In the genomic region with DNA sequence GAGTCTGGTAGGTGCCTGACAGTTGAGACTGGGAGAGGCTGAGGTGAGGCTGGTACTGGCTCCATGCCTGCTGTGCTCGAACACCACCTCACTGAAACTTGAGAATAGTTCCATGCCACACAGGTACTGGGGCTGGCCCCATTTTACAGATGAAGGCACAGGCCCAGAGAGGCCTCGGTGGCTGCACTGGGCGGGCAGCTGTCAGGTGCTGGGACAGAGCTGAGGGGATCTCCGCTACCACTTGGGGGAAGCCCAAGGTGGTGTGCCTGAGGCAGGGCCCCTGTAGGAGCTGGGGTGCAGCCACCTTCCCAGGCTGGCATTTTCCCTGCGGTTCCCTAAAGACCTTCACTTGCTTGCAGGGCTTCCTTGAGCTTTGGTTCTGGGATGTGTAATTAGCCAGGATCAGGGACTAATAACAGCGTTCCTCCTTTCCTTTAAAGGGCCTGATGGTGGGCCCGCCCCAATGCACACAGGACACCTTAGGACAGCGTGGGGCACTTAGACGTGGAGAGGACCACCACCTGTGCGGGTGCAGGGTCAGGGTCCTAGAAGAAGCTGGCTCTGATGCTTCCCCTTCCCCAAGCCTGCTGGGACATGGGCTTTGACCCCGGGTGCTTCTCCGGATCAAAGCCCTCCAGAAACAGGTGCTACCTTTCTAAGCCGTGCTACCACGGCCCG, we compare ENCODE assay signal across 15 cellular contexts. TPM values are rescaled to one million over a fixed set of nuclear protein-coding genes. Genes with fewer than 3 reads are reported as not detected.
DNase-seq lines count a peak whose midpoint lies in the region; ATAC-seq and TF ChIP-seq lines count a peak whose summit lies in the region.
"Had no signal": no experiment of that assay in that cellular context is flagged by ENCODE, and none has a peak within 500 bp of the region (broad histone marks: within the 10 kb centered on the region; RNA-seq: fewer than 3 reads in every experiment).

No MANE protein-coding gene starts in this region.

- no peak for DNase-seq in activated B cell treated with CpG ODN at 0.5 μM for 24 hours
- no peak for DNase-seq in activated CD4-positive, alpha-beta memory T cell treated with anti-CD3 and anti-CD28 coated beads, Interleukin-2, amount 10 ng/mL, durations not matched to agents 7 days and 5 days
- no peak for DNase-seq in NCI-H2081 (lab: John Stamatoyannopoulos, UW)
- DNase-seq in midbrain (lab: John Stamatoyannopoulos, UW) = no peak
- DNase-seq in DMS153 treated with DMSO at 0.1 percent for 48 hours (lab: John Stamatoyannopoulos, UW; ENCODE audit: unreplicated experiment) = no peak
- DNase-seq: cortex of kidney, naive B cell, NCI-H1417, NCI-H510A, retina, T-helper 1 cell had no signal

- no peaks in the 10 kb centered on the region for H3K9me3 Mint-ChIP-seq in activated B cell treated with CpG ODN at 0.5 μM for 24 hours
- H3K9me3 Mint-ChIP-seq in stimulated activated memory B cell treated with anti-CD40 and anti-IgM and Interleukin-4, amounts not matched to agents 10 μg/mL and 1 μg/mL and 100 μg/mL, for 72 hours = no peaks in the 10 kb centered on the region
- no peaks in the 10 kb centered on the region for H3K9me3 Mint-ChIP-seq in activated CD4-positive, alpha-beta memory T cell treated with anti-CD3 and anti-CD28 coated beads, Interleukin-2, amount 10 ng/mL, durations not matched to agents 7 days and 5 days
- H3K9me3 Mint-ChIP-seq: IgD-negative memory B cell, naive B cell had no signal

- H3K27ac Mint-ChIP-seq in activated B cell treated with CpG ODN at 0.5 μM for 24 hours = no peak overlapping the region
- H3K27ac Mint-ChIP-seq in stimulated activated memory B cell treated with anti-CD40 and anti-IgM and Interleukin-4, amounts not matched to agents 10 μg/mL and 1 μg/mL and 100 μg/mL, for 72 hours = peak overlapping the region; percentile 62
- H3K27ac Mint-ChIP-seq in activated CD4-positive, alpha-beta memory T cell treated with anti-CD3 and anti-CD28 coated beads, Interleukin-2, amount 10 ng/mL, durations not matched to agents 7 days and 5 days = no peak overlapping the region
- H3K27ac Mint-ChIP-seq: IgD-negative memory B cell had no signal

- no peak overlapping the region for H3K4me3 Mint-ChIP-seq in activated B cell treated with CpG ODN at 0.5 μM for 24 hours
- H3K4me3 Mint-ChIP-seq in stimulated activated memory B cell treated with anti-CD40 and anti-IgM and Interleukin-4, amounts not matched to agents 10 μg/mL and 1 μg/mL and 100 μg/mL, for 72 hours = no peak overlapping the region
- H3K4me3 Mint-ChIP-seq in activated CD4-positive, alpha-beta memory T cell treated with anti-CD3 and anti-CD28 coated beads, Interleukin-2, amount 10 ng/mL, durations not matched to agents 7 days and 5 days = no peak overlapping the region
- H3K4me3 Mint-ChIP-seq: IgD-negative memory B cell, naive B cell had no signal

- H3K27ac ChIP-seq in BLaER1 treated with 17β-estradiol and CSF1 and Interleukin-3, amounts not matched to agents 10 nM and 100 nM = 0 out of 22 replicates have a peak overlapping the region, but pooled peaks of 1 of the 11 experiments have one; percentile 42
- H3K27ac ChIP-seq in layer of hippocampus (ENCODE audit: low read depth, low read length) = peak overlapping the region; percentile 95

- peak; percentile 65 for ATAC-seq in activated B cell treated with CpG ODN at 0.5 μM for 24 hours (ENCODE audit: low read depth)
- peak; percentile 67 for ATAC-seq in stimulated activated memory B cell treated with anti-CD40 and anti-IgM and Interleukin-4, amounts not matched to agents 10 μg/mL and 1 μg/mL and 100 μg/mL, for 72 hours

- POLR2A ChIA-PET in activated B cell treated with CpG ODN at 0.5 μM for 24 hours (lab: Charles Lee) = no interaction called here
- POLR2A ChIA-PET in activated CD4-positive, alpha-beta memory T cell treated with anti-CD3 and anti-CD28 coated beads, Interleukin-2, amount 10 ng/mL, durations not matched to agents 7 days and 5 days (lab: Charles Lee) = interaction anchor here (0.9 to 1.1 kb wide), 2 partner anchors 12 to 14 kb away, joined by 3 read pairs; no protein-coding TSS in a partner anchor

- H3K27me3 ChIP-seq in BLaER1 treated with 17β-estradiol and CSF1 and Interleukin-3, amounts not matched to agents 10 nM and 100 nM = no peaks in the 10 kb centered on the region
- no peaks in the 10 kb centered on the region for H3K27me3 ChIP-seq in layer of hippocampus (ENCODE audit: control insufficient read depth, insufficient read depth, low read length)

- intact Hi-C loops in activated B cell treated with CpG ODN at 0.5 μM for 24 hours (cut with micrococcal nuclease) = no loop called here

- peaks cover 0 to 38% (median 27%) of the 10 kb centered on the region in 10 experiments; a peak in 13 of 20 replicates for H3K4me1 ChIP-seq in BLaER1 treated with 17β-estradiol and CSF1 and Interleukin-3, amounts not matched to agents 10 nM and 100 nM

- no peaks in the 10 kb centered on the region for H3K4me1 Mint-ChIP-seq in activated B cell treated with CpG ODN at 0.5 μM for 24 hours
- H3K4me1 Mint-ChIP-seq in stimulated activated memory B cell treated with anti-CD40 and anti-IgM and Interleukin-4, amounts not matched to agents 10 μg/mL and 1 μg/mL and 100 μg/mL, for 72 hours = peaks cover 10% of the 10 kb centered on the region
- H3K4me1 Mint-ChIP-seq in activated CD4-positive, alpha-beta memory T cell treated with anti-CD3 and anti-CD28 coated beads, Interleukin-2, amount 10 ng/mL, durations not matched to agents 7 days and 5 days = no peaks in the 10 kb centered on the region
- H3K4me1 Mint-ChIP-seq: IgD-negative memory B cell had no signal

- H3K36me3 ChIP-seq in BLaER1 treated with 17β-estradiol and CSF1 and Interleukin-3, amounts not matched to agents 10 nM and 100 nM = peaks cover 97 to 100% (median 100%) of the 10 kb centered on the region in 11 experiments

- H3K9me3 ChIP-seq in BLaER1 treated with 17β-estradiol and CSF1 and Interleukin-3, amounts not matched to agents 10 nM and 100 nM (replicated peaks in 1 of 11) = no peaks in the 10 kb centered on the region

- H3K4me2 ChIP-seq in BLaER1 treated with 17β-estradiol and CSF1 and Interleukin-3, amounts not matched to agents 10 nM and 100 nM = peak overlapping the region in 8 of 11 experiments; percentile 5 to 76 (median 60); a peak in 9 of 22 replicates

- no peak for TF ChIP-seq CTCF in activated B cell treated with CpG ODN at 0.5 μM for 24 hours (IDR thresholded peaks at IDR 0.05)

- no peaks in the 10 kb centered on the region for H3K27me3 Mint-ChIP-seq in activated B cell treated with CpG ODN at 0.5 μM for 24 hours
- H3K27me3 Mint-ChIP-seq in stimulated activated memory B cell treated with anti-CD40 and anti-IgM and Interleukin-4, amounts not matched to agents 10 μg/mL and 1 μg/mL and 100 μg/mL, for 72 hours = no peaks in the 10 kb centered on the region
- H3K27me3 Mint-ChIP-seq in activated CD4-positive, alpha-beta memory T cell treated with anti-CD3 and anti-CD28 coated beads, Interleukin-2, amount 10 ng/mL, durations not matched to agents 7 days and 5 days = no peaks in the 10 kb centered on the region
- H3K27me3 Mint-ChIP-seq: IgD-negative memory B cell, naive B cell had no signal

- H4K20me1 ChIP-seq in BLaER1 treated with 17β-estradiol and CSF1 and Interleukin-3, amounts not matched to agents 10 nM and 100 nM = peaks cover 0 to 89% (median 15%) of the 10 kb centered on the region in 11 experiments; a peak in 10 of 22 replicates

- H3K4me3 ChIP-seq in BLaER1 treated with 17β-estradiol and CSF1 and Interleukin-3, amounts not matched to agents 10 nM and 100 nM = no peak overlapping the region

- CTCF ChIA-PET in activated B cell treated with CpG ODN at 0.5 μM for 24 hours (lab: Charles Lee) = no interaction called here
- CTCF ChIA-PET in activated CD4-positive, alpha-beta memory T cell treated with anti-CD3 and anti-CD28 coated beads, Interleukin-2, amount 10 ng/mL, durations not matched to agents 7 days and 5 days (lab: Charles Lee) = no interaction called here

- H3K9ac ChIP-seq in BLaER1 treated with 17β-estradiol and CSF1 and Interleukin-3, amounts not matched to agents 10 nM and 100 nM = peak overlapping the region in 6 of 11 experiments; percentile 22 to 64 (median 50); a peak in 6 of 22 replicates

- peaks cover 75% of the 10 kb centered on the region for H3K36me3 Mint-ChIP-seq in activated B cell treated with CpG ODN at 0.5 μM for 24 hours (ENCODE audit: low read depth)
- peaks cover 59% of the 10 kb centered on the region for H3K36me3 Mint-ChIP-seq in stimulated activated memory B cell treated with anti-CD40 and anti-IgM and Interleukin-4, amounts not matched to agents 10 μg/mL and 1 μg/mL and 100 μg/mL, for 72 hours
- peaks cover 64% of the 10 kb centered on the region for H3K36me3 Mint-ChIP-seq in activated CD4-positive, alpha-beta memory T cell treated with anti-CD3 and anti-CD28 coated beads, Interleukin-2, amount 10 ng/mL, durations not matched to agents 7 days and 5 days (ENCODE audit: low read depth)
- H3K36me3 Mint-ChIP-seq: IgD-negative memory B cell, naive B cell had no signal

RNA-seq across cellular contexts. Expression of a gene that starts 23.6 kb away (rescaled TPM):
- 12.4 and 14.9 TPM in 2 replicates for total RNA-seq in activated B cell treated with CpG ODN at 0.5 μM for 24 hours
- 10 to 100 TPM; 22.9 to 24.9 TPM for total RNA-seq in activated CD4-positive, alpha-beta memory T cell treated with anti-CD3 and anti-CD28 coated beads, Interleukin-2, amount 10 ng/mL, durations not matched to agents 7 days and 5 days

RNA-seq across cellular contexts. Expression of a gene that starts 52.6 kb away (rescaled TPM):
- not detected in 2 replicates for total RNA-seq in activated B cell treated with CpG ODN at 0.5 μM for 24 hours
- not detected for total RNA-seq in activated CD4-positive, alpha-beta memory T cell treated with anti-CD3 and anti-CD28 coated beads, Interleukin-2, amount 10 ng/mL, durations not matched to agents 7 days and 5 days
